1 cellular context compared by ENCODE assay signal in genomic region chr4:8209997-8210396, GRCh38.
TF ChIP-seq lines count a peak whose summit lies in the region.

No MANE protein-coding gene starts in this region.

TF ChIP-seq in HepG2, 621 proteins besides CTCF, POLR2A, EP300 and RAD21:
- TF ChIP-seq ZBTB14 (CRISPR knock-in tag; IDR thresholded peaks at IDR 0.05) (no peak), AGO2 (optimal IDR thresholded peaks at IDR 0.05; ENCODE audit: low read depth, low read length) (peak; percentile 59), RBFOX2 (IDR thresholded peaks at IDR 0.05; ENCODE audit: low read depth, low read length) (0 out of 2 replicates have a peak, but pooled peaks have one; percentile 40)
